1 cellular context compared by ENCODE assay signal in genomic region chr11:9573054-9573774, GRCh38.
TF ChIP-seq lines count a peak whose summit lies in the region.

Gene WEE1, plus strand, starts transcription at chr11:9573670. Its CDS starts 264 bp downstream, at chr11:9573934.

TF ChIP-seq in HepG2, 621 proteins besides CTCF, POLR2A, EP300 and RAD21 (continued from another document and continues in another):
- TF ChIP-seq, protein P1, sequence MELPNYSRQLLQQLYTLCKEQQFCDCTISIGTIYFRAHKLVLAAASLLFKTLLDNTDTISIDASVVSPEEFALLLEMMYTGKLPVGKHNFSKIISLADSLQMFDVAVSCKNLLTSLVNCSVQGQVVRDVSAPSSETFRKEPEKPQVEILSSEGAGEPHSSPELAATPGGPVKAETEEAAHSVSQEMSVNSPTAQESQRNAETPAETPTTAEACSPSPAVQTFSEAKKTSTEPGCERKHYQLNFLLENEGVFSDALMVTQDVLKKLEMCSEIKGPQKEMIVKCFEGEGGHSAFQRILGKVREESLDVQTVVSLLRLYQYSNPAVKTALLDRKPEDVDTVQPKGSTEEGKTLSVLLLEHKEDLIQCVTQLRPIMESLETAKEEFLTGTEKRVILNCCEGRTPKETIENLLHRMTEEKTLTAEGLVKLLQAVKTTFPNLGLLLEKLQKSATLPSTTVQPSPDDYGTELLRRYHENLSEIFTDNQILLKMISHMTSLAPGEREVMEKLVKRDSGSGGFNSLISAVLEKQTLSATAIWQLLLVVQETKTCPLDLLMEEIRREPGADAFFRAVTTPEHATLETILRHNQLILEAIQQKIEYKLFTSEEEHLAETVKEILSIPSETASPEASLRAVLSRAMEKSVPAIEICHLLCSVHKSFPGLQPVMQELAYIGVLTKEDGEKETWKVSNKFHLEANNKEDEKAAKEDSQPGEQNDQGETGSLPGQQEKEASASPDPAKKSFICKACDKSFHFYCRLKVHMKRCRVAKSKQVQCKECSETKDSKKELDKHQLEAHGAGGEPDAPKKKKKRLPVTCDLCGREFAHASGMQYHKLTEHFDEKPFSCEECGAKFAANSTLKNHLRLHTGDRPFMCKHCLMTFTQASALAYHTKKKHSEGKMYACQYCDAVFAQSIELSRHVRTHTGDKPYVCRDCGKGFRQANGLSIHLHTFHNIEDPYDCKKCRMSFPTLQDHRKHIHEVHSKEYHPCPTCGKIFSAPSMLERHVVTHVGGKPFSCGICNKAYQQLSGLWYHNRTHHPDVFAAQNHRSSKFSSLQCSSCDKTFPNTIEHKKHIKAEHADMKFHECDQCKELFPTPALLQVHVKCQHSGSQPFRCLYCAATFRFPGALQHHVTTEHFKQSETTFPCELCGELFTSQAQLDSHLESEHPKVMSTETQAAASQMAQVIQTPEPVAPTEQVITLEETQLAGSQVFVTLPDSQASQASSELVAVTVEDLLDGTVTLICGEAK (IDR thresholded peaks at IDR 0.05), result no peak
- TF ChIP-seq, protein P1 (CRISPR knock-in tag; IDR thresholded peaks at IDR 0.05), result peak; percentile 90; the same call in 1 of the 2 replicates
- TF ChIP-seq, protein P2, sequence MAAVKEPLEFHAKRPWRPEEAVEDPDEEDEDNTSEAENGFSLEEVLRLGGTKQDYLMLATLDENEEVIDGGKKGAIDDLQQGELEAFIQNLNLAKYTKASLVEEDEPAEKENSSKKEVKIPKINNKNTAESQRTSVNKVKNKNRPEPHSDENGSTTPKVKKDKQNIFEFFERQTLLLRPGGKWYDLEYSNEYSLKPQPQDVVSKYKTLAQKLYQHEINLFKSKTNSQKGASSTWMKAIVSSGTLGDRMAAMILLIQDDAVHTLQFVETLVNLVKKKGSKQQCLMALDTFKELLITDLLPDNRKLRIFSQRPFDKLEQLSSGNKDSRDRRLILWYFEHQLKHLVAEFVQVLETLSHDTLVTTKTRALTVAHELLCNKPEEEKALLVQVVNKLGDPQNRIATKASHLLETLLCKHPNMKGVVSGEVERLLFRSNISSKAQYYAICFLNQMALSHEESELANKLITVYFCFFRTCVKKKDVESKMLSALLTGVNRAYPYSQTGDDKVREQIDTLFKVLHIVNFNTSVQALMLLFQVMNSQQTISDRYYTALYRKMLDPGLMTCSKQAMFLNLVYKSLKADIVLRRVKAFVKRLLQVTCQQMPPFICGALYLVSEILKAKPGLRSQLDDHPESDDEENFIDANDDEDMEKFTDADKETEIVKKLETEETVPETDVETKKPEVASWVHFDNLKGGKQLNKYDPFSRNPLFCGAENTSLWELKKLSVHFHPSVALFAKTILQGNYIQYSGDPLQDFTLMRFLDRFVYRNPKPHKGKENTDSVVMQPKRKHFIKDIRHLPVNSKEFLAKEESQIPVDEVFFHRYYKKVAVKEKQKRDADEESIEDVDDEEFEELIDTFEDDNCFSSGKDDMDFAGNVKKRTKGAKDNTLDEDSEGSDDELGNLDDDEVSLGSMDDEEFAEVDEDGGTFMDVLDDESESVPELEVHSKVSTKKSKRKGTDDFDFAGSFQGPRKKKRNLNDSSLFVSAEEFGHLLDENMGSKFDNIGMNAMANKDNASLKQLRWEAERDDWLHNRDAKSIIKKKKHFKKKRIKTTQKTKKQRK (IDR thresholded peaks at IDR 0.05; ENCODE audit: low read length), result no peak
- peak; percentile 84 for TF ChIP-seq KMT2A (CRISPR knock-in tag; IDR thresholded peaks at IDR 0.05)
- no peak for TF ChIP-seq ZNF737 (CRISPR knock-in tag; IDR thresholded peaks at IDR 0.05; ENCODE audit: borderline replicate concordance)
- TF ChIP-seq ARID2 (CRISPR knock-in tag; IDR thresholded peaks at IDR 0.05; ENCODE audit: borderline replicate concordance), result peak; percentile 87
- TF ChIP-seq ZNF773 (CRISPR knock-in tag; IDR thresholded peaks at IDR 0.05; ENCODE audit: borderline replicate concordance), result no peak
- no peak for TF ChIP-seq TEAD2 (CRISPR knock-in tag; IDR thresholded peaks at IDR 0.05)
- TF ChIP-seq ZNF143 (CRISPR knock-in tag; IDR thresholded peaks at IDR 0.05), result peak; percentile 38; the same call in 1 of the 2 replicates
- TF ChIP-seq KLF16 (CRISPR knock-in tag; IDR thresholded peaks at IDR 0.05), result peak; percentile 16 to 97; a peak in 2 of 4 replicates
- peak; percentile 87; the same call in 1 of the 2 replicates for TF ChIP-seq KLF12 (CRISPR knock-in tag; IDR thresholded peaks at IDR 0.05; ENCODE audit: borderline replicate concordance)
- TF ChIP-seq, protein P3, sequence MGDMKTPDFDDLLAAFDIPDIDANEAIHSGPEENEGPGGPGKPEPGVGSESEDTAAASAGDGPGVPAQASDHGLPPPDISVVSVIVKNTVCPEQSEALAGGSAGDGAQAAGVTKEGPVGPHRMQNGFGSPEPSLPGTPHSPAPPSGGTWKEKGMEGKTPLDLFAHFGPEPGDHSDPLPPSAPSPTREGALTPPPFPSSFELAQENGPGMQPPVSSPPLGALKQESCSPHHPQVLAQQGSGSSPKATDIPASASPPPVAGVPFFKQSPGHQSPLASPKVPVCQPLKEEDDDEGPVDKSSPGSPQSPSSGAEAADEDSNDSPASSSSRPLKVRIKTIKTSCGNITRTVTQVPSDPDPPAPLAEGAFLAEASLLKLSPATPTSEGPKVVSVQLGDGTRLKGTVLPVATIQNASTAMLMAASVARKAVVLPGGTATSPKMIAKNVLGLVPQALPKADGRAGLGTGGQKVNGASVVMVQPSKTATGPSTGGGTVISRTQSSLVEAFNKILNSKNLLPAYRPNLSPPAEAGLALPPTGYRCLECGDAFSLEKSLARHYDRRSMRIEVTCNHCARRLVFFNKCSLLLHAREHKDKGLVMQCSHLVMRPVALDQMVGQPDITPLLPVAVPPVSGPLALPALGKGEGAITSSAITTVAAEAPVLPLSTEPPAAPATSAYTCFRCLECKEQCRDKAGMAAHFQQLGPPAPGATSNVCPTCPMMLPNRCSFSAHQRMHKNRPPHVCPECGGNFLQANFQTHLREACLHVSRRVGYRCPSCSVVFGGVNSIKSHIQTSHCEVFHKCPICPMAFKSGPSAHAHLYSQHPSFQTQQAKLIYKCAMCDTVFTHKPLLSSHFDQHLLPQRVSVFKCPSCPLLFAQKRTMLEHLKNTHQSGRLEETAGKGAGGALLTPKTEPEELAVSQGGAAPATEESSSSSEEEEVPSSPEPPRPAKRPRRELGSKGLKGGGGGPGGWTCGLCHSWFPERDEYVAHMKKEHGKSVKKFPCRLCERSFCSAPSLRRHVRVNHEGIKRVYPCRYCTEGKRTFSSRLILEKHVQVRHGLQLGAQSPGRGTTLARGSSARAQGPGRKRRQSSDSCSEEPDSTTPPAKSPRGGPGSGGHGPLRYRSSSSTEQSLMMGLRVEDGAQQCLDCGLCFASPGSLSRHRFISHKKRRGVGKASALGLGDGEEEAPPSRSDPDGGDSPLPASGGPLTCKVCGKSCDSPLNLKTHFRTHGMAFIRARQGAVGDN (CRISPR knock-in tag; IDR thresholded peaks at IDR 0.05), result peak; percentile 96
- peak; percentile 89 for TF ChIP-seq YEATS4 (CRISPR knock-in tag; IDR thresholded peaks at IDR 0.05; ENCODE audit: borderline replicate concordance)
- peak; percentile 52; the same call in 1 of the 2 replicates for TF ChIP-seq SNAI1 (CRISPR knock-in tag; IDR thresholded peaks at IDR 0.05; ENCODE audit: borderline replicate concordance)
- TF ChIP-seq, protein P4, sequence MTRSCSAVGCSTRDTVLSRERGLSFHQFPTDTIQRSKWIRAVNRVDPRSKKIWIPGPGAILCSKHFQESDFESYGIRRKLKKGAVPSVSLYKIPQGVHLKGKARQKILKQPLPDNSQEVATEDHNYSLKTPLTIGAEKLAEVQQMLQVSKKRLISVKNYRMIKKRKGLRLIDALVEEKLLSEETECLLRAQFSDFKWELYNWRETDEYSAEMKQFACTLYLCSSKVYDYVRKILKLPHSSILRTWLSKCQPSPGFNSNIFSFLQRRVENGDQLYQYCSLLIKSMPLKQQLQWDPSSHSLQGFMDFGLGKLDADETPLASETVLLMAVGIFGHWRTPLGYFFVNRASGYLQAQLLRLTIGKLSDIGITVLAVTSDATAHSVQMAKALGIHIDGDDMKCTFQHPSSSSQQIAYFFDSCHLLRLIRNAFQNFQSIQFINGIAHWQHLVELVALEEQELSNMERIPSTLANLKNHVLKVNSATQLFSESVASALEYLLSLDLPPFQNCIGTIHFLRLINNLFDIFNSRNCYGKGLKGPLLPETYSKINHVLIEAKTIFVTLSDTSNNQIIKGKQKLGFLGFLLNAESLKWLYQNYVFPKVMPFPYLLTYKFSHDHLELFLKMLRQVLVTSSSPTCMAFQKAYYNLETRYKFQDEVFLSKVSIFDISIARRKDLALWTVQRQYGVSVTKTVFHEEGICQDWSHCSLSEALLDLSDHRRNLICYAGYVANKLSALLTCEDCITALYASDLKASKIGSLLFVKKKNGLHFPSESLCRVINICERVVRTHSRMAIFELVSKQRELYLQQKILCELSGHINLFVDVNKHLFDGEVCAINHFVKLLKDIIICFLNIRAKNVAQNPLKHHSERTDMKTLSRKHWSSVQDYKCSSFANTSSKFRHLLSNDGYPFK (CRISPR knock-in tag; IDR thresholded peaks at IDR 0.05; ENCODE audit: borderline replicate concordance), result peak; percentile 77
- TF ChIP-seq SRY (CRISPR knock-in tag; IDR thresholded peaks at IDR 0.05), result no peak
- no peak for TF ChIP-seq ZNF784 (CRISPR knock-in tag; IDR thresholded peaks at IDR 0.05; ENCODE audit: borderline replicate concordance)
- TF ChIP-seq SOX5 (CRISPR knock-in tag; IDR thresholded peaks at IDR 0.05; ENCODE audit: borderline replicate concordance), result no peak; the same call in 1 of the 2 replicates
- no peak for TF ChIP-seq DPF2 (CRISPR knock-in tag; IDR thresholded peaks at IDR 0.05; ENCODE audit: borderline replicate concordance, low read depth)
- TF ChIP-seq, protein P5, sequence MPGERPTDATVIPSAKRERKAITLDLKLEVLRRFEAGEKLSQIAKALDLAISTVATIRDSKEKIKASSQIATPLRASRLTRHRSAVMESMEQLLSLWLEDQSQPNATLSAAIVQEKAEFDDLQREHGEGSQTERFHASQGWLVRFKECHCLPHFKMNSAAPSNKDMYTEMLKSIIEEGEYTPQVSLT (CRISPR knock-in tag; IDR thresholded peaks at IDR 0.05; ENCODE audit: borderline replicate concordance, low read depth), result no peak
- TF ChIP-seq ZNF569 (CRISPR knock-in tag; IDR thresholded peaks at IDR 0.05; ENCODE audit: borderline replicate concordance), result no peak
- TF ChIP-seq NKX3-1 (CRISPR knock-in tag; IDR thresholded peaks at IDR 0.05), result 0 out of 2 replicates have a peak, but pooled peaks have one; percentile 49
- peak; percentile 86 for TF ChIP-seq NFYB (CRISPR knock-in tag; IDR thresholded peaks at IDR 0.05)
- TF ChIP-seq, protein P6, sequence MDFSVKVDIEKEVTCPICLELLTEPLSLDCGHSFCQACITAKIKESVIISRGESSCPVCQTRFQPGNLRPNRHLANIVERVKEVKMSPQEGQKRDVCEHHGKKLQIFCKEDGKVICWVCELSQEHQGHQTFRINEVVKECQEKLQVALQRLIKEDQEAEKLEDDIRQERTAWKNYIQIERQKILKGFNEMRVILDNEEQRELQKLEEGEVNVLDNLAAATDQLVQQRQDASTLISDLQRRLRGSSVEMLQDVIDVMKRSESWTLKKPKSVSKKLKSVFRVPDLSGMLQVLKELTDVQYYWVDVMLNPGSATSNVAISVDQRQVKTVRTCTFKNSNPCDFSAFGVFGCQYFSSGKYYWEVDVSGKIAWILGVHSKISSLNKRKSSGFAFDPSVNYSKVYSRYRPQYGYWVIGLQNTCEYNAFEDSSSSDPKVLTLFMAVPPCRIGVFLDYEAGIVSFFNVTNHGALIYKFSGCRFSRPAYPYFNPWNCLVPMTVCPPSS (IDR thresholded peaks at IDR 0.05), result no peak
- TF ChIP-seq SUZ12 (IDR thresholded peaks at IDR 0.05; ENCODE audit: low read depth, low read length), result no peak
- TF ChIP-seq HNRNPH1 (optimal IDR thresholded peaks at IDR 0.05; ENCODE audit: low read depth, low read length), result no peak
- 0 out of 2 replicates have a peak, but pooled peaks have one; percentile 36 for TF ChIP-seq ZNF263 (CRISPR knock-in tag; IDR thresholded peaks at IDR 0.05)
- TF ChIP-seq IRX3 (CRISPR knock-in tag; IDR thresholded peaks at IDR 0.05; ENCODE audit: borderline replicate concordance, low read depth), result peak; percentile 97
- no peak for TF ChIP-seq ATAD3A (CRISPR knock-in tag; IDR thresholded peaks at IDR 0.05)
- no peak for TF ChIP-seq ZNF20 (CRISPR knock-in tag; IDR thresholded peaks at IDR 0.05)
- peak; percentile 66; the same call in 1 of the 2 replicates for TF ChIP-seq ZBTB38 (CRISPR knock-in tag; IDR thresholded peaks at IDR 0.05)
